8 cellular contexts compared by ENCODE assay signal in the genomic region with DNA sequence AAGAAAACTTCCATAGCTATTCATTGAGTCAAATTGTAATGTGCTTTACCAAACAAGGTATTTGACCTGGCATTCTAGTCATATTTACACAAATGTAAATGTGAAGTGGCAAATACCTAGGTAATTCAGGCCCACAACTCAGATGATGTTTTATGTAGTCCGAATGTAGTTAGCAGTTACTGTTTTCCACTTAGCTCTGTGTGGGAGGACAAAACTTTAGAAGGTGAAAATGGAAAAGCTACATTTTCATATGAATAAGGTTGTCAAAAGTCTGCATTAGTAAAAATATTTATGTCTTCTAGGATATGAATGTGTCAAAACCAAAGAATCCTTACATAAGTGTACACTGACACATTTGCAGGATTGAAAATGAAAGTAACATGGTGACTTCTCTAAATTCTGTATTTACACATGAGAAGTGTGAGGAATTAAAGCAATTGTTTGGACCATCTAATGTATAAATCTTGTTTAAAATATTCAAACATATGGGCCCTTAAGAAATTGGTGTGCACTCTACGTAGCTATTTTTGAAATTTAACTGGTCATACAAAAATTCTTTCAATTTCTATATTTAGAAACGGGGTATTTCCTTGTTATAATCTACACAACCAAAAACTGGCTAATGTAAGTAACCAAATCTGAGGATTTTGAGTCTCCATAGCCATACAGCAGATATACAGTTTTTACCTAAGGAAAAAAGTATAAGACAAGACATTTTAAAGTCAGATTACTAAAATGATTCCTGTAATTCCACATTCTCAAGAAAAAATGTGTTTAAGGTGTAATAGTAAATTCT. TPM values are rescaled to one million over a fixed set of nuclear protein-coding genes. Genes with fewer than 3 reads are reported as not detected.
DNase-seq lines count a peak whose midpoint lies in the region; ATAC-seq and TF ChIP-seq lines count a peak whose summit lies in the region.

No MANE protein-coding gene starts in this region.

- WGBS in mammary epithelial cell (ENCODE audit: low coverage, missing lambda C conversion rate) = 1% methylated on average over 3 of the region's 3 CpGs

- H3K36me3 Mint-ChIP-seq in activated T-cell treated with anti-CD3 and anti-CD28 coated beads, Interleukin-2, amount 50 U/mL, for 24 hours (ENCODE audit: low read depth) = peaks cover 83% of the 10 kb centered on the region

- H3K27me3 ChIP-seq in mammary epithelial cell (ENCODE audit: insufficient read depth, low read length) = no peaks in the 10 kb centered on the region
- no peaks in the 10 kb centered on the region for H3K27me3 ChIP-seq in muscle layer of colon (ENCODE audit: control insufficient read depth in 1 of 2, insufficient read depth in 2 of 2, low read length in 2 of 2)

- H3K27ac ChIP-seq in mammary epithelial cell (ENCODE audit: insufficient read depth, low read depth, low read length) = peak overlapping the region; percentile 94
- peak overlapping the region; percentile 27 for H3K27ac ChIP-seq in muscle layer of colon (ENCODE audit: low read depth, low read length)

- peaks cover 3% of the 10 kb centered on the region for H3K36me3 ChIP-seq in mammary epithelial cell (ENCODE audit: insufficient read depth, low read length)
- peaks cover 29% of the 10 kb centered on the region for H3K36me3 ChIP-seq in muscle layer of colon (ENCODE audit: insufficient read depth, low read length)

- BruUV-seq in mammary epithelial cell (replicated peaks; lab: Mats Ljungman, UMichigan) = no TSS peak

- H3K4me2 ChIP-seq in mammary epithelial cell (ENCODE audit: insufficient read depth, low read depth, low read length) = peak overlapping the region; percentile 99

- dilution Hi-C loops in mammary epithelial cell (cut with HindIII; ENCODE audit: low sequenced_read_pairs) = no loop called here

- H3K4me3 ChIP-seq in mammary epithelial cell (replicated peaks in 1 of 3; ENCODE audit: insufficient read depth in 1 of 3, low read depth in 2 of 3, low read length in 3 of 3) (peak overlapping the region; percentile 86 to 95 (median 93)), muscle layer of colon (ENCODE audit: low read depth in 1 of 2, low read length in 2 of 2) (peak overlapping the region in 1 of 2 donors; percentile 79)

- DNase-seq in activated T-cell treated with anti-CD3 and anti-CD28 coated beads, Interleukin-2, amount 50 U/mL, for 24 hours = no peak
- DNase-seq in activated T-cell treated with anti-CD3 and anti-CD28 coated beads, Interleukin-2, amount 50 U/mL, for 48 hours = no peak
- DNase-seq in NCI-H748 treated with DMSO at 0.1 percent for 48 hours (lab: John Stamatoyannopoulos, UW) (peak; percentile 16), mammary epithelial cell (peak; percentile 70), omental fat pad (ENCODE audit: low spot score) (no peak), NCI-H510A treated with DMSO at 0.1 percent for 48 hours (lab: John Stamatoyannopoulos, UW) (no peak)
- no peak for DNase-seq in activated effector memory CD4-positive, alpha-beta T cell treated with anti-CD3 and anti-CD28 coated beads, Interleukin-2, amount 50 U/mL, for 16 hours

- peaks cover 74% of the 10 kb centered on the region for H3K79me2 ChIP-seq in mammary epithelial cell (ENCODE audit: insufficient read depth, low read length)

- H3K9ac ChIP-seq in mammary epithelial cell (ENCODE audit: insufficient read depth, low read length) (peak overlapping the region; percentile 97), muscle layer of colon (ENCODE audit: low read length) (peak overlapping the region; percentile 84)

- CTCF ChIA-PET in mammary epithelial cell (lab: Charles Lee; ENCODE audit: low non-redundant PET) = no interaction called here

- H4K20me1 ChIP-seq in mammary epithelial cell (ENCODE audit: insufficient read depth, low read length) = no peaks in the 10 kb centered on the region

- TF ChIP-seq CTCF in mammary epithelial cell (conservative IDR thresholded peaks at IDR 0.05 in 1 of 2, IDR thresholded peaks at IDR 0.05 in 1 of 2; ENCODE audit: extremely low read depth in 1 of 2, insufficient read depth in 1 of 2, low read depth in 1 of 2, low read length in 2 of 2) (no peak), omental fat pad (IDR thresholded peaks at IDR 0.05) (no peak)

- H3K27me3 Mint-ChIP-seq in activated T-cell treated with anti-CD3 and anti-CD28 coated beads, Interleukin-2, amount 50 U/mL, for 24 hours = no peaks in the 10 kb centered on the region

- H3K9me3 ChIP-seq in mammary epithelial cell (replicated peaks; ENCODE audit: insufficient read depth, low read length) = no peaks in the 10 kb centered on the region
- no peaks in the 10 kb centered on the region for H3K9me3 ChIP-seq in muscle layer of colon (ENCODE audit: low read length)

- peaks cover 38% of the 10 kb centered on the region for H3K4me1 ChIP-seq in mammary epithelial cell (ENCODE audit: insufficient read depth, low read length)
- peaks cover 37% of the 10 kb centered on the region for H3K4me1 ChIP-seq in muscle layer of colon (ENCODE audit: insufficient read depth, low read length)

- H3K27ac Mint-ChIP-seq in activated T-cell treated with anti-CD3 and anti-CD28 coated beads, Interleukin-2, amount 50 U/mL, for 24 hours = peak overlapping the region; percentile 97

- intact Hi-C loops in mammary epithelial cell (cut with micrococcal nuclease) = no loop called here

- H3K4me3 Mint-ChIP-seq in activated T-cell treated with anti-CD3 and anti-CD28 coated beads, Interleukin-2, amount 50 U/mL, for 24 hours = peak overlapping the region; percentile 98

- no peak for ATAC-seq in omental fat pad (ENCODE audit: low FRiP score)

- in situ Hi-C loops in mammary epithelial cell (cut with MboI; ENCODE audit: low sequenced_read_pairs in 2 of 2) = loop anchor here in 1 of 2 donors (25.0 kb wide), 1 partner anchor 1160 kb away; no protein-coding TSS in a partner anchor

- H3K4me1 Mint-ChIP-seq in activated T-cell treated with anti-CD3 and anti-CD28 coated beads, Interleukin-2, amount 50 U/mL, for 24 hours (ENCODE audit: low read depth) = peaks cover 50% of the 10 kb centered on the region

- no peaks in the 10 kb centered on the region for H3K9me3 Mint-ChIP-seq in activated T-cell treated with anti-CD3 and anti-CD28 coated beads, Interleukin-2, amount 50 U/mL, for 24 hours

- H2AFZ ChIP-seq in mammary epithelial cell (ENCODE audit: low read depth, low read length) = no peak overlapping the region

RNA-seq across cellular contexts. Expression of a gene that starts 5.4 kb away (rescaled TPM):
- 10 to 100 TPM; 13.3 to 23.0 TPM for total RNA-seq in mammary epithelial cell
- 4.7 TPM for polyA plus RNA-seq in mammary epithelial cell
- 9.5 TPM for polyA minus RNA-seq in mammary epithelial cell
- 10 to 100 TPM; 18.4 to 86.2 (median 26.5) TPM for total RNA-seq in omental fat pad

RNA-seq across cellular contexts. Expression of a gene that starts 26.6 kb away (rescaled TPM):
- 1 to 10 TPM in 1 of 2 donors, not detected in 1; 1.7 TPM for total RNA-seq in mammary epithelial cell
- polyA plus RNA-seq in mammary epithelial cell = 0.74 TPM
- not detected for polyA minus RNA-seq in mammary epithelial cell
- total RNA-seq in omental fat pad = 1 to 10 TPM in 2 of 4 donors, under 1 TPM in 1, not detected in 1; 0.38 to 1.3 (median 1.2) TPM

Comparison
In these comparisons a context has a peak if more than half of its experiments do, and no peak if none do; other contexts are left out.
1. DNase-seq: peak in NCI-H748 treated with DMSO at 0.1 percent for 48 hours (single experiment) and mammary epithelial cell (single experiment); none in activated T-cell treated with anti-CD3 and anti-CD28 coated beads, Interleukin-2, amount 50 U/mL, for 24 hours (single experiment), activated T-cell treated with anti-CD3 and anti-CD28 coated beads, Interleukin-2, amount 50 U/mL, for 48 hours (0 of 2), activated effector memory CD4-positive, alpha-beta T cell treated with anti-CD3 and anti-CD28 coated beads, Interleukin-2, amount 50 U/mL, for 16 hours (single experiment), omental fat pad (single experiment) and NCI-H510A treated with DMSO at 0.1 percent for 48 hours (single experiment).